36 cellular contexts compared by ENCODE assay signal in the genomic region with DNA sequence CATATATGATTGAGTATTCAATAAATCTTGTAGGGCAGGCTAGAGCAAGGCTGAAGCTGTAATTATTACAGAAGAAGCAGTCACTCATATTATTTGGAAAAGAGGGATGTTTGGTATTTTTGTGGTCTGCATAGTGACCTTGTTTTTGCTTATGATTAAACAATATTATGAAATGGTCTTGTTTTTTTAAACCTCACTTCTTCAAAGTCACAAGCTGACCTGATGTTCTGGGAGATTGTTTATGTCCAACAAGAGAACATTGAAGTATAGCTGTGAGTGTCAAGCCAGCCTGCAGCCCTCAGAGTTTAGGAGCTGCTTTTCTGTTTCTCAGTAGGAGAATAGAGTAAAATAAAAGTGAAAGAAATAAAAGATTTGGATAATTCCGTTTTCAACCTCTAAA.
"Had no signal": no experiment of that assay in that cellular context is flagged by ENCODE, and none has a peak within 500 bp of the region (broad histone marks: within the 10 kb centered on the region; RNA-seq: fewer than 3 reads in every experiment).

No MANE protein-coding gene starts in this region.

- H3K27me3 Mint-ChIP-seq: activated B cell treated with CpG ODN at 0.5 μM for 24 hours; activated CD4-positive, alpha-beta memory T cell treated with anti-CD3 and anti-CD28 coated beads for 36 hours; activated CD4-positive, alpha-beta T cell treated with anti-CD3 and anti-CD28 coated beads, Interleukin-2, amount 10 ng/mL, durations not matched to agents 24 days and 14 days; activated CD8-positive, alpha-beta T cell treated with anti-CD3 and anti-CD28 coated beads for 36 hours; activated naive CD8-positive, alpha-beta T cell treated with anti-CD3 and anti-CD28 coated beads for 36 hours had no signal

- H3K4me1 Mint-ChIP-seq: activated B cell treated with CpG ODN at 0.5 μM for 24 hours; activated CD4-positive, alpha-beta T cell treated with anti-CD3 and anti-CD28 coated beads, Interleukin-2, amount 10 ng/mL, durations not matched to agents 24 days and 14 days; activated naive CD8-positive, alpha-beta T cell treated with anti-CD3 and anti-CD28 coated beads for 36 hours; activated T-helper 17 cell treated with anti-CD3 and anti-CD28 coated beads, Interleukin-2, amount 50 U/mL, for 72 hours had no signal

- H3K4me3 ChIP-seq: adrenal gland, body of pancreas, breast epithelium had no signal

- H3K36me3 Mint-ChIP-seq: activated CD4-positive, alpha-beta memory T cell treated with anti-CD3 and anti-CD28 coated beads for 36 hours; activated naive CD4-positive, alpha-beta T cell treated with anti-CD3 and anti-CD28 coated beads, Interleukin-2, amount 50 U/mL, for 72 hours; activated naive CD8-positive, alpha-beta T cell treated with anti-CD3 and anti-CD28 coated beads for 36 hours had no signal

- DNase-seq: activated B cell treated with CpG ODN at 0.5 μM for 24 hours; activated CD4-positive, alpha-beta memory T cell treated with anti-CD3 and anti-CD28 coated beads for 36 hours; activated CD4-positive, alpha-beta T cell treated with anti-CD3 and anti-CD28 coated beads for 4 hours; activated CD4-positive, alpha-beta T cell treated with anti-CD3 and anti-CD28 coated beads, Interleukin-2, amount 10 ng/mL, durations not matched to agents 24 days and 14 days; activated CD4-positive, alpha-beta T cell treated with anti-CD3 and anti-CD28 coated beads, Interleukin-2, amount 50 U/mL, for 1 hour; activated CD4-positive, alpha-beta T cell treated with anti-CD3 and anti-CD28 coated beads, Interleukin-2, amount 50 U/mL, for 4 hours; activated CD4-positive, CD25-positive, alpha-beta regulatory T cell treated with anti-CD3 and anti-CD28 coated beads, Interleukin-2, amount 50 U/mL, for 72 hours; activated CD8-positive, alpha-beta memory T cell treated with anti-CD3 and anti-CD28 coated beads, Interleukin-2, amount 50 U/mL, for 4 hours; activated CD8-positive, alpha-beta T cell treated with anti-CD3 and anti-CD28 coated beads for 36 hours; activated effector memory CD4-positive, alpha-beta T cell treated with anti-CD3 and anti-CD28 coated beads, Interleukin-2, amount 50 U/mL, for 16 hours; activated gamma-delta T cell treated with Interleukin-2 at 50 U/mL for 16 hours; activated naive CD4-positive, alpha-beta T cell; activated naive CD4-positive, alpha-beta T cell treated with anti-CD3 and anti-CD28 coated beads for 36 hours; activated naive CD4-positive, alpha-beta T cell treated with anti-CD3 and anti-CD28 coated beads, Interleukin-2, amount 50 U/mL, for 16 hours; activated naive CD8-positive, alpha-beta T cell treated with anti-CD3 and anti-CD28 coated beads for 36 hours; activated T-cell treated with anti-CD3 and anti-CD28 coated beads for 4 hours; activated T-cell treated with anti-CD3 and anti-CD28 coated beads, Interleukin-2, amount 50 U/mL, for 1 hour; activated T-cell treated with anti-CD3 and anti-CD28 coated beads, Interleukin-2, amount 50 U/mL, for 4 hours; activated T-cell treated with anti-CD3 and anti-CD28 coated beads, Interleukin-2, amount 50 U/mL, for 72 hours; adrenal gland; amygdala; aorta; body of pancreas; brain microvascular endothelial cell; central memory CD4-positive, alpha-beta T cell; SW 1271; T-helper 1 cell; T-helper 2 cell; T-helper 9 cell had no signal

- H3K27me3 ChIP-seq: adrenal gland, body of pancreas, brain microvascular endothelial cell, breast epithelium had no signal

- H3K36me3 ChIP-seq: adrenal gland, brain microvascular endothelial cell, breast epithelium had no signal

- H3K4me3 Mint-ChIP-seq: activated B cell treated with CpG ODN at 0.5 μM for 24 hours; activated CD4-positive, alpha-beta memory T cell treated with anti-CD3 and anti-CD28 coated beads for 36 hours; activated CD4-positive, alpha-beta T cell treated with anti-CD3 and anti-CD28 coated beads, Interleukin-2, amount 10 ng/mL, durations not matched to agents 24 days and 14 days; activated CD8-positive, alpha-beta T cell treated with anti-CD3 and anti-CD28 coated beads for 36 hours; activated naive CD4-positive, alpha-beta T cell treated with anti-CD3 and anti-CD28 coated beads for 36 hours; activated naive CD8-positive, alpha-beta T cell treated with anti-CD3 and anti-CD28 coated beads for 36 hours; activated T-cell treated with anti-CD3 and anti-CD28 coated beads, Interleukin-2, amount 50 U/mL, for 4 hours; activated T-cell treated with anti-CD3 and anti-CD28 coated beads, Interleukin-2, amount 50 U/mL, for 72 hours; activated T-helper 1 cell treated with anti-CD3 and anti-CD28 coated beads, Interleukin-12 subunit alpha, Interleukin-12 subunit beta, Interleukin-2, Interleukin-4 antibody, amounts not matched to agents 30 ng/mL and 10 ng/mL and 1 ng/mL, durations not matched to agents 14 hours and 24 hours and 36 hours; activated T-helper 17 cell treated with anti-CD3 and anti-CD28 coated beads, Interleukin-2, amount 50 U/mL, for 72 hours; T-helper 1 cell treated with Interleukin-12 subunit alpha and Interleukin-12 subunit beta and Interleukin-4 antibody, amounts not matched to agents 30 μg/mL and 1 μg/mL, for 36 hours; T-helper 2 cell treated with Interferon-gamma antibody and Interleukin-4, amounts not matched to agents 5 μg/mL and 100 μg/mL, for 36 hours had no signal

- H3K4me1 ChIP-seq: adrenal gland, body of pancreas, breast epithelium had no signal

- ATAC-seq: activated CD8-positive, alpha-beta T cell treated with anti-CD3 and anti-CD28 coated beads for 36 hours; activated naive CD4-positive, alpha-beta T cell treated with anti-CD3 and anti-CD28 coated beads, Interleukin-2, amount 50 U/mL, for 72 hours; activated T-cell treated with anti-CD3 and anti-CD28 coated beads, Interleukin-2, amount 50 U/mL, for 4 hours; activated T-cell treated with anti-CD3 and anti-CD28 coated beads, Interleukin-2, amount 50 U/mL, for 72 hours; activated T-helper 17 cell treated with anti-CD3 and anti-CD28 coated beads, Interleukin-2, amount 50 U/mL, for 72 hours; body of pancreas had no signal

- H3K27ac Mint-ChIP-seq: activated B cell treated with CpG ODN at 0.5 μM for 24 hours; activated CD4-positive, alpha-beta memory T cell treated with anti-CD3 and anti-CD28 coated beads for 36 hours; activated CD4-positive, alpha-beta T cell treated with anti-CD3 and anti-CD28 coated beads, Interleukin-2, amount 10 ng/mL, durations not matched to agents 24 days and 14 days; activated CD8-positive, alpha-beta T cell treated with anti-CD3 and anti-CD28 coated beads for 36 hours; activated naive CD4-positive, alpha-beta T cell treated with anti-CD3 and anti-CD28 coated beads for 36 hours; activated naive CD4-positive, alpha-beta T cell treated with anti-CD3 and anti-CD28 coated beads, Interleukin-2, amount 50 U/mL, for 72 hours; activated naive CD8-positive, alpha-beta T cell treated with anti-CD3 and anti-CD28 coated beads for 36 hours; activated T-cell treated with anti-CD3 and anti-CD28 coated beads, Interleukin-2, amount 50 U/mL, for 72 hours; activated T-helper 1 cell treated with anti-CD3 and anti-CD28 coated beads, Interleukin-12 subunit alpha, Interleukin-12 subunit beta, Interleukin-2, Interleukin-4 antibody, amounts not matched to agents 30 ng/mL and 10 ng/mL and 1 ng/mL, durations not matched to agents 14 hours and 24 hours and 36 hours; activated T-helper 17 cell treated with anti-CD3 and anti-CD28 coated beads, Interleukin-2, amount 50 U/mL, for 72 hours; T-helper 1 cell treated with Interleukin-12 subunit alpha and Interleukin-12 subunit beta and Interleukin-4 antibody, amounts not matched to agents 30 μg/mL and 1 μg/mL, for 36 hours; T-helper 2 cell treated with Interferon-gamma antibody and Interleukin-4, amounts not matched to agents 5 μg/mL and 100 μg/mL, for 36 hours had no signal

- H3K27ac ChIP-seq: adrenal gland, body of pancreas, brain microvascular endothelial cell, breast epithelium, VCaP had no signal

- H3K9me3 Mint-ChIP-seq: activated B cell treated with CpG ODN at 0.5 μM for 24 hours; activated CD4-positive, alpha-beta T cell treated with anti-CD3 and anti-CD28 coated beads, Interleukin-2, amount 10 ng/mL, durations not matched to agents 24 days and 14 days; activated naive CD4-positive, alpha-beta T cell treated with anti-CD3 and anti-CD28 coated beads for 36 hours; activated naive CD8-positive, alpha-beta T cell treated with anti-CD3 and anti-CD28 coated beads for 36 hours; activated T-cell treated with anti-CD3 and anti-CD28 coated beads, Interleukin-2, amount 50 U/mL, for 4 hours; activated T-helper 1 cell treated with anti-CD3 and anti-CD28 coated beads, Interleukin-12 subunit alpha, Interleukin-12 subunit beta, Interleukin-2, Interleukin-4 antibody, amounts not matched to agents 30 ng/mL and 10 ng/mL and 1 ng/mL, durations not matched to agents 14 hours and 24 hours and 36 hours; T-helper 1 cell treated with Interleukin-12 subunit alpha and Interleukin-12 subunit beta and Interleukin-4 antibody, amounts not matched to agents 30 μg/mL and 1 μg/mL, for 36 hours; T-helper 2 cell treated with Interferon-gamma antibody and Interleukin-4, amounts not matched to agents 5 μg/mL and 100 μg/mL, for 36 hours had no signal

- H3K9me3 ChIP-seq: adrenal gland, body of pancreas, breast epithelium had no signal
